25 cellular contexts compared by ENCODE assay signal in the genomic region with DNA sequence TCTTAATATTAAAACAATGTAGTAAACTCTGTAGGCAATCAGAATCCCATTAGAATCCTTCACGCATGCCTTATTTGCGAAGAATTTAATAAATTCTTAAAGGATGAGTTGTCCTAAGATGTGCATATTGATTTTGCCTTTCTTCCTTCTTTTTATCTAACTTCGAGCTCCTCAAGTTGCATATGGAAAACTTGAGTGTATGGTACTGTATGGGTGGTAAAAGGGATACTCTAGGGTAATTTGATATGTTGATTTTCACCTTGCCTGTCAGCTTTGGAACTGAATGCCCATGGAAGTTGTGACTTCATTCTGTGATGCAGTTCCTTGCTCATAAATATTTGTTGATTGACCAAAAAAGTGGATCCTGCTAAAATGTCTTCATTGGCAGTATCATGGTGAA.
"Had no signal": no experiment of that assay in that cellular context is flagged by ENCODE, and none has a peak within 500 bp of the region (broad histone marks: within the 10 kb centered on the region; RNA-seq: fewer than 3 reads in every experiment).

No MANE protein-coding gene starts in this region.

- DNase-seq: kidney; left colon; left lung; lower lobe of right lung; mammary epithelial cell; mesenchymal stem cell; naive B cell; natural killer cell; nephron progenitor cell; occipital lobe; psoas muscle; right lobe of liver; stimulated activated CD4-positive, alpha-beta T cell treated with anti-CD3 and anti-CD28 coated beads, Interleukin-1b, Interleukin-23, amount 100 ng/mL, for 48 hours; stimulated activated CD4-positive, alpha-beta T cell treated with anti-CD3 and anti-CD28 coated beads, Interleukin-2, amount 100 ng/mL, for 48 hours; stimulated activated CD4-positive, alpha-beta T cell treated with anti-CD3 and anti-CD28 coated beads, Interleukin-4, amount 100 ng/mL, for 4 hours; stimulated activated CD8-positive, alpha-beta memory T cell treated with anti-CD3 and anti-CD28 coated beads, Interleukin-4, amount 100 ng/mL, for 48 hours; stimulated activated naive CD8-positive, alpha-beta T cell treated with anti-CD3 and anti-CD28 coated beads, Interleukin-15, Interleukin-2, amounts not matched to agents 100 U/mL and 50 U/mL, for 24 hours; stomach; testis; thyroid gland; transverse colon; upper lobe of left lung had no signal

- H3K27ac Mint-ChIP-seq: mesothelial cell of epicardium; natural killer cell; neural progenitor cell; stimulated activated memory B cell treated with anti-CD40 and anti-IgM and Interleukin-4, amounts not matched to agents 10 μg/mL and 1 μg/mL and 100 μg/mL, for 72 hours had no signal

- H3K36me3 Mint-ChIP-seq: mesothelial cell of epicardium, natural killer cell, neural progenitor cell had no signal

- H3K27me3 Mint-ChIP-seq: naive B cell; stimulated activated memory B cell treated with anti-CD40 and anti-IgM and Interleukin-4, amounts not matched to agents 10 μg/mL and 1 μg/mL and 100 μg/mL, for 72 hours had no signal

- H3K4me3 Mint-ChIP-seq: mesothelial cell of epicardium; naive B cell; natural killer cell; nephron progenitor cell; neural progenitor cell; stimulated activated memory B cell treated with anti-CD40 and anti-IgM and Interleukin-4, amounts not matched to agents 10 μg/mL and 1 μg/mL and 100 μg/mL, for 72 hours had no signal

- H3K9me3 Mint-ChIP-seq: mesothelial cell of epicardium; naive B cell; natural killer cell; nephron progenitor cell; neural progenitor cell; stimulated activated memory B cell treated with anti-CD40 and anti-IgM and Interleukin-4, amounts not matched to agents 10 μg/mL and 1 μg/mL and 100 μg/mL, for 72 hours had no signal

- ATAC-seq: left colon; left lung; lower lobe of right lung; natural killer cell; psoas muscle; right lobe of liver; stimulated activated memory B cell treated with anti-CD40 and anti-IgM and Interleukin-4, amounts not matched to agents 10 μg/mL and 1 μg/mL and 100 μg/mL, for 72 hours; stimulated activated naive CD8-positive, alpha-beta T cell treated with anti-CD3 and anti-CD28 coated beads, Interleukin-15, Interleukin-2, amounts not matched to agents 100 U/mL and 50 U/mL, for 24 hours had no signal
